23 cellular contexts compared by ENCODE assay signal in genomic region chr5:62043289-62044274, GRCh38.
DNase-seq lines count a peak whose midpoint lies in the region; ATAC-seq and TF ChIP-seq lines count a peak whose summit lies in the region.
"Had no signal": no experiment of that assay in that cellular context is flagged by ENCODE, and none has a peak within 500 bp of the region (broad histone marks: within the 10 kb centered on the region; RNA-seq: fewer than 3 reads in every experiment).

No MANE protein-coding gene starts in this region.

- peak overlapping the region; percentile 50 for H3K4me2 ChIP-seq in GM23338

- peak overlapping the region; percentile 52 for H3K4me3 Mint-ChIP-seq in GM23338
- H3K4me3 Mint-ChIP-seq: activated CD8-positive, alpha-beta T cell treated with anti-CD3 and anti-CD28 coated beads, Interleukin-2, amount 10 ng/mL, durations not matched to agents 7 days and 5 days; activated naive CD8-positive, alpha-beta T cell; dendritic cell treated with granulocyte-macrophage colony-stimulating factor and Interleukin-4, amounts not matched to agents 40 ng/mL and 50 ng/mL, for 4 days had no signal

- no peaks in the 10 kb centered on the region for H3F3A ChIP-seq in GM23338 (replicated peaks; ENCODE audit: low read depth)

- H3K9me3 Mint-ChIP-seq in GM23338 = peaks cover 12% of the 10 kb centered on the region; the same call in 2 of the 3 replicates
- H3K9me3 Mint-ChIP-seq: dendritic cell treated with granulocyte-macrophage colony-stimulating factor and Interleukin-4, amounts not matched to agents 40 ng/mL and 50 ng/mL, for 4 days had no signal

- peaks cover 44% of the 10 kb centered on the region for H3K4me1 Mint-ChIP-seq in GM23338

- no peaks in the 10 kb centered on the region for H4K20me1 ChIP-seq in GM23338 (replicated peaks; ENCODE audit: insufficient read depth)

- peak overlapping the region; percentile 61 for H3K27ac ChIP-seq in GM23338 (ENCODE audit: low read depth)
- H3K27ac ChIP-seq: body of pancreas, HL-60, lower lobe of right lung, vagina, VCaP had no signal

- H3K4me3 ChIP-seq in GM23338 = peak overlapping the region; percentile 23
- H3K4me3 ChIP-seq: body of pancreas, lower lobe of right lung, vagina had no signal

- H3K79me2 ChIP-seq in GM23338 (replicated peaks; ENCODE audit: insufficient read depth) = no peaks in the 10 kb centered on the region

- TF ChIP-seq CTCF in GM23338 (conservative IDR thresholded peaks at IDR 0.05; ENCODE audit: low read depth in 2 of 2) = no peak

- H3K27me3 ChIP-seq in GM23338 (ENCODE audit: insufficient read depth) = peaks cover 8% of the 10 kb centered on the region; the same call in 1 of the 2 replicates
- H3K27me3 ChIP-seq: body of pancreas, vagina had no signal

- no peak overlapping the region for H2AFZ ChIP-seq in GM23338

- H3K36me3 ChIP-seq in GM23338 (ENCODE audit: insufficient read depth) = no peaks in the 10 kb centered on the region
- H3K36me3 ChIP-seq: lower lobe of right lung, vagina had no signal

- no peaks in the 10 kb centered on the region for H3K9me2 ChIP-seq in GM23338 (ENCODE audit: insufficient read depth)

- peak; percentile 82 for DNase-seq in GM23338 (ENCODE audit: low spot score)
- peak; percentile 21 for DNase-seq in NCI-H1436 (lab: John Stamatoyannopoulos, UW)
- DNase-seq in NCI-H82 (lab: John Stamatoyannopoulos, UW) = peak; percentile 41
- peak; percentile 41 for DNase-seq in iPS-NIHi11 (ENCODE audit: low spot score)
- DNase-seq in cerebellar cortex (ENCODE audit: low spot score) = no peak
- DNase-seq in hepatic stellate cell (ENCODE audit: low spot score) = no peak
- DNase-seq: activated CD8-positive, alpha-beta T cell treated with anti-CD3 and anti-CD28 coated beads, Interleukin-2, amount 10 ng/mL, durations not matched to agents 7 days and 5 days; activated T-cell treated with anti-CD3 and anti-CD28 coated beads, Interleukin-2, amount 50 U/mL, for 48 hours; body of pancreas; KBM-7; lower lobe of right lung; NCI-H526; small intestine; stimulated activated CD4-positive, alpha-beta T cell treated with anti-CD3 and anti-CD28 coated beads, Interleukin-4, amount 100 ng/mL, for 24 hours; substantia nigra; SW 1271 had no signal

- peak overlapping the region; percentile 46 for H3K27ac Mint-ChIP-seq in GM23338
- H3K27ac Mint-ChIP-seq: activated CD8-positive, alpha-beta T cell treated with anti-CD3 and anti-CD28 coated beads, Interleukin-2, amount 10 ng/mL, durations not matched to agents 7 days and 5 days; activated naive CD8-positive, alpha-beta T cell; dendritic cell treated with granulocyte-macrophage colony-stimulating factor and Interleukin-4, amounts not matched to agents 40 ng/mL and 50 ng/mL, for 4 days had no signal

- peaks cover 7% of the 10 kb centered on the region; the same call in 1 of the 3 replicates for H3K36me3 Mint-ChIP-seq in GM23338 (ENCODE audit: low read depth)
- H3K36me3 Mint-ChIP-seq: activated naive CD8-positive, alpha-beta T cell had no signal

- H3K4me1 ChIP-seq in GM23338 (ENCODE audit: insufficient read depth) = peaks cover 36% of the 10 kb centered on the region
- H3K4me1 ChIP-seq: body of pancreas, lower lobe of right lung, vagina had no signal

- ATAC-seq in GM23338 = peak; percentile 95
- no peak for ATAC-seq in HG03520 (IDR thresholded peaks at IDR 0.05; ENCODE audit: unreplicated experiment)
- no peak for ATAC-seq in GM19351 (IDR thresholded peaks at IDR 0.05; ENCODE audit: unreplicated experiment)
- ATAC-seq: activated CD8-positive, alpha-beta T cell treated with anti-CD3 and anti-CD28 coated beads, Interleukin-2, amount 10 ng/mL, durations not matched to agents 7 days and 5 days; body of pancreas; lower lobe of right lung had no signal

- peaks cover 11% of the 10 kb centered on the region for H3K27me3 Mint-ChIP-seq in GM23338 (ENCODE audit: insufficient read depth, low read depth, poor library complexity)

TF ChIP-seq in GM23338, 12 proteins besides CTCF, POLR2A, EP300 and RAD21 (continues in another document):
- TF ChIP-seq JUNB (IDR thresholded peaks at IDR 0.05; ENCODE audit: unreplicated experiment) (no peak), NANOG (IDR thresholded peaks at IDR 0.05; ENCODE audit: borderline replicate concordance) (peak; percentile 99), ZNF462 (CRISPR knock-in tag; IDR thresholded peaks at IDR 0.05) (0 out of 2 replicates have a peak, but pooled peaks have one; percentile 67), STAT1 (IDR thresholded peaks at IDR 0.05; ENCODE audit: unreplicated experiment) (no peak), ETS1 (IDR thresholded peaks at IDR 0.05) (no peak), POLR2AphosphoS5 (IDR thresholded peaks at IDR 0.05; ENCODE audit: low read depth) (no peak)

Comparison
In these comparisons a context has a peak if more than half of its experiments do, and no peak if none do; other contexts are left out.
1. DNase-seq: peak in GM23338 (single experiment), NCI-H1436 (single experiment), NCI-H82 (single experiment) and iPS-NIHi11 (single experiment); none in cerebellar cortex (single experiment) and hepatic stellate cell (single experiment).